Comparison of ENCODE assay signal across 17 cellular contexts in genomic region chr4:76448211-76448610, GRCh38. TPM values are rescaled to one million over a fixed set of nuclear protein-coding genes. Genes with fewer than 3 reads are reported as not detected.
DNase-seq lines count a peak whose midpoint lies in the region; ATAC-seq, FAIRE-seq and TF ChIP-seq lines count a peak whose summit lies in the region.
"Had no signal": no experiment of that assay in that cellular context is flagged by ENCODE, and none has a peak within 500 bp of the region (broad histone marks: within the 10 kb centered on the region; RNA-seq: fewer than 3 reads in every experiment).

No MANE protein-coding gene starts in this region.

- no peaks in the 10 kb centered on the region for H3K27me3 ChIP-seq in GM23338 (ENCODE audit: insufficient read depth)
- H3K27me3 ChIP-seq in GM12878 (replicated peaks in 1 of 2; ENCODE audit: control insufficient read depth in 2 of 2, insufficient read depth in 2 of 2, low read length in 1 of 2): no peaks in the 10 kb centered on the region; a peak in 1 of 4 replicates
- no peaks in the 10 kb centered on the region for H3K27me3 ChIP-seq in neural progenitor cell
- H3K27me3 ChIP-seq: BLaER1 had no signal

- intact Hi-C loops in GM12878 (cut with micrococcal nuclease; ENCODE audit: unreplicated experiment): no loop called here

- H3K36me3 Mint-ChIP-seq in GM23338 (ENCODE audit: low read depth) (no peaks in the 10 kb centered on the region), immature natural killer cell (no peaks in the 10 kb centered on the region), neural progenitor cell (peaks cover 31% of the 10 kb centered on the region)
- H3K36me3 Mint-ChIP-seq in activated T-cell treated with anti-CD3 and anti-CD28 coated beads, Interleukin-2, amount 50 U/mL, for 72 hours (ENCODE audit: insufficient read depth in 2 of 2): no peaks in the 10 kb centered on the region
- H3K36me3 Mint-ChIP-seq: CD8-positive, alpha-beta memory T cell had no signal

- CTCF ChIA-PET in GM12878 (lab: Yijun Ruan, JAX): interaction anchor here (1.0 kb wide), 1 partner anchor 17 kb away, joined by 3 read pairs; no protein-coding TSS in a partner anchor

- no peak for TF ChIP-seq RAD21 in GM12878 (IDR thresholded peaks at IDR 0.05; ENCODE audit: insufficient read depth, low read depth, low read length)

- H3K9me3 Mint-ChIP-seq in GM23338 (no peaks in the 10 kb centered on the region), immature natural killer cell (no peaks in the 10 kb centered on the region), neural progenitor cell (peaks cover 20% of the 10 kb centered on the region)
- no peaks in the 10 kb centered on the region for H3K9me3 Mint-ChIP-seq in activated T-cell treated with anti-CD3 and anti-CD28 coated beads, Interleukin-2, amount 50 U/mL, for 72 hours
- H3K9me3 Mint-ChIP-seq: H9 had no signal

- H3K27ac Mint-ChIP-seq in GM23338: no peak overlapping the region
- peak overlapping the region in 5 of 6 donors; percentile 40 to 91 (median 82) for H3K27ac Mint-ChIP-seq in immature natural killer cell
- peak overlapping the region; percentile 88 for H3K27ac Mint-ChIP-seq in neural progenitor cell
- H3K27ac Mint-ChIP-seq in activated T-cell treated with anti-CD3 and anti-CD28 coated beads, Interleukin-2, amount 50 U/mL, for 72 hours: no peak overlapping the region
- H3K27ac Mint-ChIP-seq: CD8-positive, alpha-beta memory T cell; H9 had no signal

- RAD21 ChIA-PET in GM12878 (lab: Charles Lee; ENCODE audit: unreplicated experiment): no interaction called here

- POLR2A ChIA-PET in GM12878 (lab: Charles Lee): no interaction called here

- peak; percentile 7 for FAIRE-seq in GM12878 (lab: Jason Lieb, UNC)

- H3K9me3 ChIP-seq in GM12878 (replicated peaks; ENCODE audit: control insufficient read depth, insufficient read depth, low read length) (no peaks in the 10 kb centered on the region), neural progenitor cell (ENCODE audit: low read depth) (no peaks in the 10 kb centered on the region)
- H3K9me3 ChIP-seq: BLaER1 had no signal

- H3K27me3 Mint-ChIP-seq in GM23338 (ENCODE audit: insufficient read depth, low read depth, poor library complexity) (peaks cover 3% of the 10 kb centered on the region), immature natural killer cell (ENCODE audit: low read depth in 3 of 3) (peaks cover 0 to 6% (median 2%) of the 10 kb centered on the region in 3 donors), neural progenitor cell (ENCODE audit: insufficient read depth, low read depth) (no peaks in the 10 kb centered on the region)
- H3K27me3 Mint-ChIP-seq in activated T-cell treated with anti-CD3 and anti-CD28 coated beads, Interleukin-2, amount 50 U/mL, for 72 hours (ENCODE audit: low read depth): peaks cover 34% of the 10 kb centered on the region

- no peak for TF ChIP-seq EP300 in GM12878 (IDR thresholded peaks at IDR 0.05; ENCODE audit: borderline replicate concordance in 1 of 2, control insufficient read depth in 1 of 2, low read depth in 2 of 2, low read length in 2 of 2)

- no peak overlapping the region for H3K27ac ChIP-seq in GM23338 (ENCODE audit: low read depth)
- no peak overlapping the region for H3K27ac ChIP-seq in GM12878 (ENCODE audit: control insufficient read depth, insufficient read depth)
- H3K27ac ChIP-seq in neural progenitor cell: peak overlapping the region; percentile 61
- H3K27ac ChIP-seq: BLaER1 had no signal

- TF ChIP-seq CTCF in GM23338 (conservative IDR thresholded peaks at IDR 0.05; ENCODE audit: low read depth in 2 of 2) (no peak), GM12878 (IDR thresholded peaks at IDR 0.05 in 2 of 3, conservative IDR thresholded peaks at IDR 0.05 in 1 of 3; ENCODE audit: control insufficient read depth in 2 of 3, extremely low read depth in 1 of 3, insufficient read depth in 1 of 3, low read depth in 3 of 3, low read length in 3 of 3) (no peak), neural progenitor cell (IDR thresholded peaks at IDR 0.05) (no peak)

- 0 out of 2 replicates have a peak overlapping the region, but pooled peaks have one; percentile 44 for H2AFZ ChIP-seq in GM23338
- no peak overlapping the region for H2AFZ ChIP-seq in GM12878 (ENCODE audit: control insufficient read depth, low read depth, low read length)
- no peak overlapping the region for H2AFZ ChIP-seq in neural progenitor cell (replicated peaks)

- DNase-seq in GM23338 (ENCODE audit: low spot score) (no peak), GM12878 (ENCODE audit: low read depth, low spot score) (no peak), immature natural killer cell (no peak), neural progenitor cell (ENCODE audit: low spot score) (no peak), NCI-H2081 (lab: John Stamatoyannopoulos, UW) (no peak), mucosa of gallbladder (ENCODE audit: low spot score) (no peak)
- no peak for DNase-seq in stimulated activated CD8-positive, alpha-beta memory T cell treated with anti-CD3 and anti-CD28 coated beads, Interleukin-4, amount 100 ng/mL, for 48 hours
- DNase-seq in activated T-cell treated with anti-CD3 and anti-CD28 coated beads, Interleukin-2, amount 50 U/mL, for 72 hours: no peak
- DNase-seq: 8988T; AML-193; CD8-positive, alpha-beta memory T cell; DMS53; GF-D8; GOT3; H9 had no signal

- no peak for TF ChIP-seq POLR2A in GM12878 (IDR thresholded peaks at IDR 0.05; ENCODE audit: low read depth, low read length)

- H3K4me1 ChIP-seq in GM23338 (ENCODE audit: insufficient read depth) (peaks cover 8% of the 10 kb centered on the region), GM12878 (ENCODE audit: control insufficient read depth, insufficient read depth, low read length) (no peaks in the 10 kb centered on the region), neural progenitor cell (peaks cover 40% of the 10 kb centered on the region)
- H3K4me1 ChIP-seq: BLaER1 had no signal

- no peak for ATAC-seq in GM23338
- no peak for ATAC-seq in GM12878
- no peak for ATAC-seq in activated T-cell treated with anti-CD3 and anti-CD28 coated beads, Interleukin-2, amount 50 U/mL, for 72 hours (replicated peaks in 1 of 2)

- H3F3A ChIP-seq in GM23338 (replicated peaks; ENCODE audit: low read depth) (no peaks in the 10 kb centered on the region), neural progenitor cell (ENCODE audit: low read depth) (peaks cover 11% of the 10 kb centered on the region)

- 14% methylated on average over 3 of the region's 3 CpGs for WGBS in GM12878 (ENCODE audit: insufficient coverage, insufficient replicate concordance, low lambda C conversion rate, missing lambda C conversion rate)

- H3K79me2 ChIP-seq in GM23338 (replicated peaks; ENCODE audit: insufficient read depth) (no peaks in the 10 kb centered on the region), GM12878 (ENCODE audit: control insufficient read depth, insufficient read depth, low read length) (no peaks in the 10 kb centered on the region), neural progenitor cell (ENCODE audit: low read depth) (peaks cover 100% of the 10 kb centered on the region)

- in situ Hi-C loops in GM12878 (cut with MboI): no loop called here

- no peaks in the 10 kb centered on the region for H3K9me2 ChIP-seq in GM23338 (ENCODE audit: insufficient read depth)

- H3K4me1 Mint-ChIP-seq in GM23338: peaks cover 23% of the 10 kb centered on the region
- H3K4me1 Mint-ChIP-seq in immature natural killer cell: peaks cover 56 to 63% of the 10 kb centered on the region in 2 donors
- peaks cover 66% of the 10 kb centered on the region for H3K4me1 Mint-ChIP-seq in neural progenitor cell
- H3K4me1 Mint-ChIP-seq in activated T-cell treated with anti-CD3 and anti-CD28 coated beads, Interleukin-2, amount 50 U/mL, for 72 hours (ENCODE audit: low read depth): peaks cover 6% of the 10 kb centered on the region
- H3K4me1 Mint-ChIP-seq: CD8-positive, alpha-beta memory T cell had no signal

- no peaks in the 10 kb centered on the region for H3K36me3 ChIP-seq in GM23338 (ENCODE audit: insufficient read depth)
- no peaks in the 10 kb centered on the region for H3K36me3 ChIP-seq in GM12878 (ENCODE audit: control insufficient read depth in 2 of 2, insufficient read depth in 2 of 2, low read length in 1 of 2)
- H3K36me3 ChIP-seq in neural progenitor cell: peaks cover 8% of the 10 kb centered on the region
- H3K36me3 ChIP-seq: BLaER1 had no signal

- H3K4me2 ChIP-seq in GM23338: no peak overlapping the region
- no peak overlapping the region for H3K4me2 ChIP-seq in GM12878 (ENCODE audit: control insufficient read depth, insufficient read depth)
- peak overlapping the region; percentile 58 for H3K4me2 ChIP-seq in neural progenitor cell
- H3K4me2 ChIP-seq: BLaER1 had no signal

- no TSS peak for BruUV-seq in GM12878 (replicated peaks; lab: Mats Ljungman, UMichigan)

- no peaks in the 10 kb centered on the region for H4K20me1 ChIP-seq in GM23338 (replicated peaks; ENCODE audit: insufficient read depth)
- H4K20me1 ChIP-seq in GM12878 (ENCODE audit: control insufficient read depth, insufficient read depth): no peaks in the 10 kb centered on the region
- H4K20me1 ChIP-seq in neural progenitor cell (ENCODE audit: low read depth): peaks cover 22% of the 10 kb centered on the region
- H4K20me1 ChIP-seq: BLaER1 had no signal

- H3K4me3 Mint-ChIP-seq in GM23338 (no peak overlapping the region), immature natural killer cell (peak overlapping the region in 4 of 5 donors; percentile 19 to 44 (median 34)), neural progenitor cell (peak overlapping the region; percentile 39)
- H3K4me3 Mint-ChIP-seq in activated T-cell treated with anti-CD3 and anti-CD28 coated beads, Interleukin-2, amount 50 U/mL, for 72 hours: no peak overlapping the region
- H3K4me3 Mint-ChIP-seq: CD8-positive, alpha-beta memory T cell; H9 had no signal

- H3K4me3 ChIP-seq in GM23338 (no peak overlapping the region), GM12878 (no peak overlapping the region), neural progenitor cell (no peak overlapping the region)
- H3K4me3 ChIP-seq: BLaER1 had no signal

- SMC1A ChIA-PET in GM12878 (lab: Charles Lee; ENCODE audit: uncharacterized antibody, unreplicated experiment): no interaction called here

- H3K9ac ChIP-seq in GM12878 (ENCODE audit: control insufficient read depth, insufficient read depth, low read length) (no peak overlapping the region), neural progenitor cell (no peak overlapping the region)
- H3K9ac ChIP-seq: BLaER1 had no signal

RNA-seq across cellular contexts. Expression of gene SHROOM3, which starts 13.2 kb away (rescaled TPM):
- 59.7 and 73.5 TPM in 2 replicates for total RNA-seq in GM23338 (2014; rRNA removed; shearing (Covaris generic))
- 10.8 and 11.3 TPM in 2 replicates for polyA plus RNA-seq in GM23338 (2016; fragmentation: Nextera tagmentation; extraction: Ambion mirVana)
- total RNA-seq in GM12878 (2013; cell fraction: nucleolus; rRNA removed): not detected in 2 replicates
- total RNA-seq in GM12878 (2014; rRNA removed): under 0.01 and 0.06 TPM in 2 replicates
- under 0.01 and 0.09 TPM in 2 replicates for total RNA-seq in GM12878 (2014; rRNA removed; fragmentation: Illumina TruSeq; extraction: Trizol)
- 0.11 and 0.15 TPM in 2 replicates for total RNA-seq in GM12878 (2021)
- polyA plus RNA-seq in GM12878 (2011; ENCODE audit: low read depth): 1.7 TPM
- 0.04 and 0.29 TPM in 2 replicates for polyA plus RNA-seq in GM12878 (2011; rRNA removed)
- polyA plus RNA-seq in GM12878 (2011; cell fraction: cytosol; rRNA removed): 0.08 and 0.09 TPM in 2 replicates
- polyA plus RNA-seq in GM12878 (2011; cell fraction: nucleus; rRNA removed): 0.25 and 0.41 TPM in 2 replicates
- 1.3 and 1.9 TPM in 2 replicates for polyA plus RNA-seq in GM12878 (2012)
- polyA plus RNA-seq in GM12878 (2014; fragmentation: Illumina TruSeq; extraction: Trizol): under 0.01 TPM in 1 of 2 replicates, not detected in the other
- polyA plus RNA-seq in GM12878 (2014; fragmentation: Nextera tagmentation; extraction: Ambion mirVana): under 1 TPM in 1 of 2 experiments, not detected in 1; 0.13 TPM
- polyA plus RNA-seq in GM12878 (2014; rRNA removed): 0.03 TPM in 1 of 2 replicates, not detected in the other
- polyA plus RNA-seq in GM12878 (2016; fragmentation: Nextera tagmentation; extraction: Ambion mirVana): under 1 TPM; 0.04 to 0.08 TPM
- polyA minus RNA-seq in GM12878 (2011; rRNA and poly(A)+ RNA removed): 1.0 and 1.5 TPM in 2 replicates
- 0.27 and 0.52 TPM in 2 replicates for polyA minus RNA-seq in GM12878 (2011; cell fraction: cytosol; rRNA and poly(A)+ RNA removed)
- polyA minus RNA-seq in GM12878 (2011; cell fraction: nucleus; rRNA and poly(A)+ RNA removed): 0.29 and 0.36 TPM in 2 replicates
- polyA plus RNA-seq in immature natural killer cell: not detected
- total RNA-seq in neural progenitor cell (ENCODE audit: low replicate concordance): 36.6 and 52.7 TPM in 2 replicates
- total RNA-seq in activated T-cell treated with anti-CD3 and anti-CD28 coated beads, Interleukin-2, amount 50 U/mL, for 72 hours: under 1 TPM; 0.09 to 0.10 TPM
- 320 TPM for total RNA-seq in mucosa of gallbladder
- total RNA-seq: CD8-positive, alpha-beta memory T cell had no signal
- polyA plus RNA-seq: CD8-positive, alpha-beta memory T cell had no signal

RNA-seq across cellular contexts. Expression of gene CCDC158, which starts 27.3 kb away (rescaled TPM):
- 0.21 TPM in 1 of 2 replicates, not detected in the other for total RNA-seq in GM23338 (2014; rRNA removed; shearing (Covaris generic))
- polyA plus RNA-seq in GM23338 (2016; fragmentation: Nextera tagmentation; extraction: Ambion mirVana) (0.27 and 0.40 TPM in 2 replicates), GM12878 (2011; rRNA removed) (not detected in 2 replicates), GM12878 (2014; fragmentation: Illumina TruSeq; extraction: Trizol) (not detected in 2 replicates), GM12878 (2014; fragmentation: Nextera tagmentation; extraction: Ambion mirVana) (not detected), GM12878 (2014; rRNA removed) (not detected in 2 replicates), GM12878 (2016; fragmentation: Nextera tagmentation; extraction: Ambion mirVana) (not detected), immature natural killer cell (not detected)
- total RNA-seq in GM12878 (2013; cell fraction: nucleolus; rRNA removed): not detected in 2 replicates
- total RNA-seq in GM12878 (2014; rRNA removed) (not detected in 2 replicates), GM12878 (2014; rRNA removed; fragmentation: Illumina TruSeq; extraction: Trizol) (not detected in 2 replicates), GM12878 (2021) (not detected in 2 replicates), neural progenitor cell (ENCODE audit: low replicate concordance) (not detected in 2 replicates), mucosa of gallbladder (0.55 TPM)
- polyA plus RNA-seq in GM12878 (2011; ENCODE audit: low read depth): not detected
- polyA plus RNA-seq in GM12878 (2011; cell fraction: cytosol; rRNA removed): not detected in 2 replicates
- not detected in 2 replicates for polyA plus RNA-seq in GM12878 (2011; cell fraction: nucleus; rRNA removed)
- polyA plus RNA-seq in GM12878 (2012): not detected in 2 replicates
- polyA minus RNA-seq in GM12878 (2011; rRNA and poly(A)+ RNA removed): not detected in 2 replicates
- not detected in 2 replicates for polyA minus RNA-seq in GM12878 (2011; cell fraction: cytosol; rRNA and poly(A)+ RNA removed)
- not detected in 2 replicates for polyA minus RNA-seq in GM12878 (2011; cell fraction: nucleus; rRNA and poly(A)+ RNA removed)
- total RNA-seq in activated T-cell treated with anti-CD3 and anti-CD28 coated beads, Interleukin-2, amount 50 U/mL, for 72 hours: not detected
- total RNA-seq: CD8-positive, alpha-beta memory T cell; H9; HT-29 had no signal
- polyA plus RNA-seq: CD8-positive, alpha-beta memory T cell had no signal

Comparison
In these comparisons a context has a peak if more than half of its experiments do, and no peak if none do; other contexts are left out.
1. H3K27ac Mint-ChIP-seq: peak in immature natural killer cell (5 of 6) and neural progenitor cell (single experiment); none in GM23338 (single experiment) and activated T-cell treated with anti-CD3 and anti-CD28 coated beads, Interleukin-2, amount 50 U/mL, for 72 hours (single experiment).
2. H3K4me3 Mint-ChIP-seq: peak in immature natural killer cell (4 of 5) and neural progenitor cell (single experiment); none in GM23338 (single experiment) and activated T-cell treated with anti-CD3 and anti-CD28 coated beads, Interleukin-2, amount 50 U/mL, for 72 hours (0 of 2).
3. RNA of gene SHROOM3, which starts 13.2 kb away (total RNA-seq): 320 TPM in mucosa of gallbladder (single experiment), 59.7 to 73.5 TPM in GM23338 and 36.6 to 52.7 TPM in neural progenitor cell; 0.09 to 0.10 TPM in activated T-cell treated with anti-CD3 and anti-CD28 coated beads, Interleukin-2, amount 50 U/mL, for 72 hours and under 0.01 to 0.15 TPM in GM12878; every median in the first group is over 10 times any median in the second.